ENCODE assay signal across 8 cellular contexts in genomic region chr14:73633517-73634332, GRCh38. TPM values are rescaled to one million over a fixed set of nuclear protein-coding genes. Genes with fewer than 3 reads are reported as not detected.
DNase-seq lines count a peak whose midpoint lies in the region; ATAC-seq and TF ChIP-seq lines count a peak whose summit lies in the region.

No MANE protein-coding gene starts in this region.

- H3K27ac ChIP-seq in effector memory CD4-positive, alpha-beta T cell (ENCODE audit: insufficient read depth, low read length, poor library complexity, severe bottlenecking) = no peak overlapping the region
- peak overlapping the region in 1 of 2 donors; percentile 14 for H3K27ac ChIP-seq in lung (ENCODE audit: low read depth in 1 of 2, low read length in 1 of 2)

- peak; percentile 40 for DNase-seq in DMS 273 treated with DMSO at 0.1 percent for 48 hours (lab: John Stamatoyannopoulos, UW)
- DNase-seq in NCI-H69 (lab: John Stamatoyannopoulos, UW) = peak; percentile 80
- peak; percentile 25 for DNase-seq in activated CD8-positive, alpha-beta memory T cell treated with anti-CD3 and anti-CD28 coated beads for 4 hours (ENCODE audit: low read depth in 2 of 2)
- peak; percentile 7 to 29 (median 25) for DNase-seq in effector memory CD4-positive, alpha-beta T cell
- DNase-seq in lung (ENCODE audit: low spot score) = peak; percentile 61
- peak; percentile 32 to 35 (median 35) for DNase-seq in stimulated activated CD4-positive, alpha-beta T cell treated with anti-CD3 and anti-CD28 coated beads, TNF-alpha, amount 100 ng/mL, for 4 hours (ENCODE audit: low read depth in 3 of 3)

- peak overlapping the region; percentile 55 for H3K4me3 ChIP-seq in effector memory CD4-positive, alpha-beta T cell (ENCODE audit: insufficient read depth, low read depth, low read length, poor library complexity, severe bottlenecking)
- H3K4me3 ChIP-seq in lung = peak overlapping the region; percentile 27

- peaks cover 7% of the 10 kb centered on the region for H3K4me1 ChIP-seq in effector memory CD4-positive, alpha-beta T cell (ENCODE audit: control insufficient read depth, insufficient read depth, low read length, poor library complexity, severe bottlenecking)
- H3K4me1 ChIP-seq in lung (ENCODE audit: control insufficient read depth in 2 of 2, insufficient read depth in 2 of 2, low read length in 2 of 2) = no peaks in the 10 kb centered on the region

- ATAC-seq in HG02870 (IDR thresholded peaks at IDR 0.05; ENCODE audit: unreplicated experiment) = peak; percentile 62
- peak; percentile 84 for ATAC-seq in lung (ENCODE audit: insufficient read depth, low FRiP score)
- ATAC-seq in HG03025 (IDR thresholded peaks at IDR 0.05; ENCODE audit: low FRiP score, unreplicated experiment) = no peak

- H3K36me3 ChIP-seq in effector memory CD4-positive, alpha-beta T cell (ENCODE audit: control insufficient read depth, insufficient read depth, low read length) = no peaks in the 10 kb centered on the region
- H3K36me3 ChIP-seq in lung (ENCODE audit: control insufficient read depth in 2 of 2, insufficient read depth in 2 of 2, low read length in 2 of 2) = no peaks in the 10 kb centered on the region

- TF ChIP-seq CTCF in lung (IDR thresholded peaks at IDR 0.05; ENCODE audit: control extremely low read depth, extremely low read depth) = peak; percentile 80

- no peaks in the 10 kb centered on the region for H3K9me3 ChIP-seq in effector memory CD4-positive, alpha-beta T cell (ENCODE audit: control insufficient read depth, low read length)
- H3K9me3 ChIP-seq in lung (ENCODE audit: control insufficient read depth in 2 of 2, insufficient read depth in 1 of 2, low read length in 1 of 2) = no peaks in the 10 kb centered on the region

- H3K27me3 ChIP-seq in effector memory CD4-positive, alpha-beta T cell (replicated peaks; ENCODE audit: control insufficient read depth, insufficient read depth, low read length, poor library complexity, severe bottlenecking) = no peaks in the 10 kb centered on the region
- H3K27me3 ChIP-seq in lung (ENCODE audit: control insufficient read depth, insufficient read depth) = no peaks in the 10 kb centered on the region

- 1 to 2% methylated on average over 38 to 54 of the region's 54 CpGs for WGBS in lung, 2 donors

RNA-seq across cellular contexts. Expression of gene DNAL1, which starts 11.1 kb away (rescaled TPM):
- total RNA-seq in lung = 10 to 100 TPM; 25.0 to 25.5 TPM
- polyA plus RNA-seq in lung = 1 to 10 TPM; 5.7 to 8.3 TPM

RNA-seq across cellular contexts. Expression of gene ACOT6, which starts 21.4 kb away (rescaled TPM):
- total RNA-seq in lung = not detected
- polyA plus RNA-seq in lung = not detected

RNA-seq across cellular contexts. Expression of gene ACOT4, which starts 42.1 kb away (rescaled TPM):
- 1 to 10 TPM in 1 of 2 donors, under 1 TPM in 1; 0.60 to 4.2 TPM for total RNA-seq in lung
- 1 to 10 TPM; 1.8 to 2.3 TPM for polyA plus RNA-seq in lung

Comparison
In these comparisons a context has a peak if more than half of its experiments do, and no peak if none do; other contexts are left out.
1. DNase-seq: peak in every context shown above with its lines; median percentile 80 in NCI-H69; 61 in lung; 40 in DMS 273 treated with DMSO at 0.1 percent for 48 hours; 35 in stimulated activated CD4-positive, alpha-beta T cell treated with anti-CD3 and anti-CD28 coated beads, TNF-alpha, amount 100 ng/mL, for 4 hours; 25 in activated CD8-positive, alpha-beta memory T cell treated with anti-CD3 and anti-CD28 coated beads for 4 hours; 25 in effector memory CD4-positive, alpha-beta T cell.